10 cellular contexts compared by ENCODE assay signal in the genomic region with DNA sequence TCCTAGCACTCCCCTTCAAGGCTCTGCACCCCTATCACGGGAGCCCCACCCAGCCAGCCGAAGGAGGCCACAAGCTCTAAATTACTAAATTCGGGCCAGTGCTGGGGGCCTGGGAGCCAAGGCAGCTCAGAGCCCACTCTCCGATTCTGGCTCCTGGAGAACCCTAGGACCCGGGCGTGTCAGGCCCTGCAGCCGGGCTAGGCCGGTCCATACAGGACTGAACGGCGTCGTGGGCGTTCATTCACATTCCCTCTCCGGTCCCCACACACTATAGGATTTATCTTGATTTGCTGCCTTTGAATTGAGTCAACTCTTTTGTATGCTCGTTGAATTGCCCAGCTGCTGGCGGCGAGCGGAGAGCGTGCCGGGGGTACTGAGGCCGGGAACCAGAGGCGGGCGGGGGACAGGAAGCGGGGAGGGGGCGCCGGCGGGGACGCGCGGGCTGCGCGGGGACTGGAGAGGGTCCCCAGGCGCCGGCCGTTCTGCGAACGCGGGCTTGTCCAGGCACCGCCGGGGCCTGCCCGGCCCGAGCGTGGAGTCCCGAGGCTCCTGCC. TPM values are rescaled to one million over a fixed set of nuclear protein-coding genes. Genes with fewer than 3 reads are reported as not detected.
A peak's percentile ranks its signal among the peaks of the same experiment; 100 is the strongest.
DNase-seq lines count a peak whose midpoint lies in the region; ATAC-seq, FAIRE-seq and TF ChIP-seq lines count a peak whose summit lies in the region.
"Had no signal": no experiment of that assay in that cellular context is flagged by ENCODE, and none has a peak within 500 bp of the region (broad histone marks: within the 10 kb centered on the region; RNA-seq: fewer than 3 reads in every experiment).

No MANE protein-coding gene starts in this region.

- peak overlapping the region; percentile 74 for H3K4me3 ChIP-seq in BLaER1
- H3K4me3 ChIP-seq in coronary artery, result no peak overlapping the region
- H3K4me3 ChIP-seq in mesodermal cell (ENCODE audit: extremely low read depth, insufficient read depth, low read length, poor library complexity, severe bottlenecking), result peak overlapping the region; percentile 26

- H3K27me3 ChIP-seq in BLaER1, result peaks cover 84% of the 10 kb centered on the region

- no peaks in the 10 kb centered on the region for H3K36me3 ChIP-seq in BLaER1
- no peaks in the 10 kb centered on the region for H3K36me3 ChIP-seq in mesodermal cell (ENCODE audit: control insufficient read depth, insufficient read depth, low read length)

- peak overlapping the region; percentile 99 for H3K4me2 ChIP-seq in BLaER1

- DNase-seq in H54 (ENCODE audit: insufficient read length, low spot score) (peak; percentile 68), coronary artery (ENCODE audit: low spot score) (peak; percentile 65), left colon (no peak), midbrain (lab: John Stamatoyannopoulos, UW) (no peak)
- DNase-seq: NCI-H2029, T-helper 9 cell had no signal

- H3K4me1 ChIP-seq in BLaER1 (peaks cover 43% of the 10 kb centered on the region), mesodermal cell (ENCODE audit: control insufficient read depth, insufficient read depth, low read length, poor library complexity, severe bottlenecking) (peaks cover 12% of the 10 kb centered on the region)

- H3K9me3 ChIP-seq in BLaER1 (no peaks in the 10 kb centered on the region), mesodermal cell (ENCODE audit: control insufficient read depth, low read length) (no peaks in the 10 kb centered on the region)

- TF ChIP-seq POLR2A in H54 (IDR thresholded peaks at IDR 0.05; ENCODE audit: low read depth, low read length) (no peak), GM18505 (IDR thresholded peaks at IDR 0.05; ENCODE audit: borderline replicate concordance, extremely low read depth, insufficient read depth, insufficient read length) (no peak)

- WGBS in mesodermal cell (ENCODE audit: insufficient coverage in 2 of 2), 2 experiments, result 5 to 11% methylated on average over 32 to 41 of the region's 43 CpGs

- peaks cover 64% of the 10 kb centered on the region for H4K20me1 ChIP-seq in BLaER1

- no peak for FAIRE-seq in H54 (lab: Jason Lieb, UNC)

- intact Hi-C loops in left colon (cut with DNase I, micrococcal nuclease), result loop anchor here in 1 of 2 donors (10.0 kb wide), 1 partner anchor 546 kb away; no protein-coding TSS in a partner anchor

- H3K9ac ChIP-seq in BLaER1, result no peak overlapping the region; the same call in 1 of the 2 replicates

- ATAC-seq in HG03175 (IDR thresholded peaks at IDR 0.05; ENCODE audit: unreplicated experiment) (no peak), left colon (no peak), GM18505 (IDR thresholded peaks at IDR 0.05; ENCODE audit: unreplicated experiment) (no peak)

- H3K27ac ChIP-seq in BLaER1 (no peak overlapping the region), coronary artery (no peak overlapping the region), mesodermal cell (ENCODE audit: low read depth, low read length, severe bottlenecking) (peak overlapping the region; percentile 74)

- no peak for TF ChIP-seq CTCF in coronary artery (IDR thresholded peaks at IDR 0.05)

RNA-seq across cellular contexts. Expression of a gene that starts 1.1 kb away (rescaled TPM):
- 21.3 TPM for polyA plus RNA-seq in mesodermal cell (2013, experiment 1 of 2)
- 16.8 TPM for polyA plus RNA-seq in mesodermal cell (2013, experiment 2 of 2)
- total RNA-seq in left colon, result under 1 TPM; 0.25 to 0.46 TPM

Comparison
In these comparisons a context has a peak if more than half of its experiments do, and no peak if none do; other contexts are left out.
1. DNase-seq: peak in H54 (single experiment) and coronary artery (single experiment); none in left colon (0 of 2) and midbrain (single experiment).